Comparison of ENCODE assay signal across 1 cellular context in genomic region chr19:11239377-11240000, GRCh38.
TF ChIP-seq lines count a peak whose summit lies in the region.

Gene ANGPTL8 (plus strand): TSS chr19:11239619. CDS start chr19:11239638, 19 bp downstream.

TF ChIP-seq in HepG2, 621 proteins besides CTCF, POLR2A, EP300 and RAD21 (continued from another document and continues in another):
- no peak for TF ChIP-seq ZNF7 (CRISPR knock-in tag; IDR thresholded peaks at IDR 0.05)
- TF ChIP-seq SALL2 (CRISPR knock-in tag; IDR thresholded peaks at IDR 0.05), result no peak; the same call in 1 of the 2 replicates
- peak; percentile 82 for TF ChIP-seq ZHX2 (IDR thresholded peaks at IDR 0.05; ENCODE audit: low read depth)
- no peak for TF ChIP-seq ZHX2 (CRISPR knock-in tag; IDR thresholded peaks at IDR 0.05; ENCODE audit: borderline replicate concordance)
- TF ChIP-seq NFATC3 (CRISPR knock-in tag; IDR thresholded peaks at IDR 0.05), result peak; percentile 92; the same call in 1 of the 2 replicates
- TF ChIP-seq MLXIP (CRISPR knock-in tag; IDR thresholded peaks at IDR 0.05; ENCODE audit: borderline replicate concordance), result peak; percentile 100
- TF ChIP-seq GTF2F1 (IDR thresholded peaks at IDR 0.05; ENCODE audit: low read length), result peak; percentile 22; the same call in 1 of the 2 replicates
- 0 out of 2 replicates have a peak, but pooled peaks have one; percentile 65 for TF ChIP-seq TERF1 (CRISPR knock-in tag; IDR thresholded peaks at IDR 0.05)
- peak; percentile 98 for TF ChIP-seq HDAC2 (CRISPR knock-in tag; IDR thresholded peaks at IDR 0.05)
- peak; percentile 36 for TF ChIP-seq KMT2A (CRISPR knock-in tag; IDR thresholded peaks at IDR 0.05)
- peak; percentile 67; the same call in 1 of the 2 replicates for TF ChIP-seq ZBED4 (CRISPR knock-in tag; IDR thresholded peaks at IDR 0.05; ENCODE audit: borderline replicate concordance)
- TF ChIP-seq TCF7 (IDR thresholded peaks at IDR 0.05; ENCODE audit: low read depth), result peak; percentile 53; the same call in 1 of the 2 replicates
- TF ChIP-seq RAD51 (IDR thresholded peaks at IDR 0.05; ENCODE audit: borderline replicate concordance), result no peak
- TF ChIP-seq SETDB1 (CRISPR knock-in tag; IDR thresholded peaks at IDR 0.05; ENCODE audit: borderline replicate concordance), result no peak
- TF ChIP-seq ZNF230 (CRISPR knock-in tag; IDR thresholded peaks at IDR 0.05), result peak; percentile 63
- 0 out of 2 replicates have a peak, but pooled peaks have one; percentile 8 for TF ChIP-seq MTERF4 (CRISPR knock-in tag; IDR thresholded peaks at IDR 0.05)
- TF ChIP-seq XBP1 (CRISPR knock-in tag; IDR thresholded peaks at IDR 0.05), result 0 out of 2 replicates have a peak, but pooled peaks have one; percentile 8
- TF ChIP-seq NFKBIZ (CRISPR knock-in tag; IDR thresholded peaks at IDR 0.05), result peak; percentile 97
- TF ChIP-seq ZNF850 (CRISPR knock-in tag; conservative IDR thresholded peaks at IDR 0.05), result no peak
- TF ChIP-seq PPARG (CRISPR knock-in tag; conservative IDR thresholded peaks at IDR 0.05), result peak; percentile 78
- TF ChIP-seq ZNF557 (CRISPR knock-in tag; IDR thresholded peaks at IDR 0.05), result no peak
- no peak for TF ChIP-seq SMARCC2 (IDR thresholded peaks at IDR 0.05)
- TF ChIP-seq SIN3B (IDR thresholded peaks at IDR 0.05; ENCODE audit: low read length), result no peak
- TF ChIP-seq SP140L (CRISPR knock-in tag; IDR thresholded peaks at IDR 0.05; ENCODE audit: borderline replicate concordance), result no peak
- TF ChIP-seq LCORL (IDR thresholded peaks at IDR 0.05), result no peak
- TF ChIP-seq LCORL (CRISPR knock-in tag; IDR thresholded peaks at IDR 0.05), result peak; percentile 94
- no peak for TF ChIP-seq REL (CRISPR knock-in tag; conservative IDR thresholded peaks at IDR 0.05)
- TF ChIP-seq SIN3A (IDR thresholded peaks at IDR 0.05; ENCODE audit: borderline replicate concordance, low read depth, low read length), result peak; percentile 50; the same call in 1 of the 2 replicates
- 0 out of 2 replicates have a peak, but pooled peaks have one; percentile 63 for TF ChIP-seq NKX3-1 (CRISPR knock-in tag; IDR thresholded peaks at IDR 0.05)
- peak; percentile 80; the same call in 1 of the 2 replicates for TF ChIP-seq ZNF816 (CRISPR knock-in tag; IDR thresholded peaks at IDR 0.05; ENCODE audit: borderline replicate concordance)
- peak; percentile 85 for TF ChIP-seq ZMYM4 (CRISPR knock-in tag; IDR thresholded peaks at IDR 0.05)
- 0 out of 2 replicates have a peak, but pooled peaks have one; percentile 45 for TF ChIP-seq ZNF512B (CRISPR knock-in tag; IDR thresholded peaks at IDR 0.05; ENCODE audit: borderline replicate concordance)
- TF ChIP-seq GMEB1 (CRISPR knock-in tag; IDR thresholded peaks at IDR 0.05; ENCODE audit: borderline replicate concordance), result peak; percentile 70
- peak; percentile 15 for TF ChIP-seq IKZF4 (CRISPR knock-in tag; IDR thresholded peaks at IDR 0.05; ENCODE audit: borderline replicate concordance, low read depth, not compliant biosample characterization)
- TF ChIP-seq EEA1 (CRISPR knock-in tag; IDR thresholded peaks at IDR 0.05; ENCODE audit: borderline replicate concordance), result no peak; the same call in 1 of the 2 replicates
- TF ChIP-seq BHLHE40 (IDR thresholded peaks at IDR 0.05; ENCODE audit: low read length), result peak; percentile 49
- no peak for TF ChIP-seq NCOA5 (CRISPR knock-in tag; IDR thresholded peaks at IDR 0.05)
- peak; percentile 85 for TF ChIP-seq ZNF503 (CRISPR knock-in tag; IDR thresholded peaks at IDR 0.05)
